1 cellular context compared by ENCODE assay signal in the genomic region with DNA sequence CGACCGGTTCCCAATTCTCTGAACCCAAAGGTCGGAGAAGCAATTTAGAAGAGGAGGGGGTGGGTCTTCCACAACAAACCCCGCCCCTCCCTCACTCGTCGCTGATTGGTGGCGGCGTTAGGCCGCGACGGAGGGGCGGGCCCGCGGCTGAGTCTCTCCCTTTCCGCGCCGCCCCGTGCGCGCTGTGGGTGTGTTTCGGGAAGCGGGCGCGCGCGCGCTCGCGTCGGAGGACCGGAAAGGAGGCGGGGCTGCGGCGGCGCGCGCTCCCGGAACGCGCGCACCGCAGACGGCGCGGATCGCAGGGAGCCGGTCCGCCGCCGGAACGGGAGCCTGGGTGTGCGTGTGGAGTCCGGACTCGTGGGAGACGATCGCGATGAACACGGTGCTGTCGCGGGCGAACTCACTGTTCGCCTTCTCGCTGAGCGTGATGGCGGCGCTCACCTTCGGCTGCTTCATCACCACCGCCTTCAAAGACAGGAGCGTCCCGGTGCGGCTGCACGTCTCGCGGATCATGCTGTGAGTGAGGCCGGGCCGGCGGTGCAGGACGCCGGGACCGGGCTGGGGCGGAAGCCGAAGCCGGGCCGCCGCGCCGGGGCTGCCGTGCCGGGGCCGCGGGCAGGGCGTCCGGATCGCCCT.
TF ChIP-seq lines count a peak whose summit lies in the region.

A gene (plus strand): TSS at position 263 of the 636 bp plus-strand sequence. CDS start 111 bp downstream, at position 374.

TF ChIP-seq in H1, 55 proteins besides CTCF, POLR2A, EP300 and RAD21:
- TF ChIP-seq POU5F1 (IDR thresholded peaks at IDR 0.05; ENCODE audit: low read depth, low read length) (no peak), TAF1 (IDR thresholded peaks at IDR 0.05; ENCODE audit: low read depth, low read length) (peak; percentile 53), KDM4A (IDR thresholded peaks at IDR 0.05; ENCODE audit: low read depth, low read length, severe bottlenecking) (peak; percentile 28), HDAC2 (IDR thresholded peaks at IDR 0.05; ENCODE audit: borderline replicate concordance in 1 of 2, low read depth in 2 of 2, low read length in 2 of 2) (peak; percentile 72 to 76; a peak in 3 of 4 replicates), NANOG (IDR thresholded peaks at IDR 0.05; ENCODE audit: insufficient read depth, low read depth, low read length, poor library complexity, severe bottlenecking) (no peak), TCF12 (IDR thresholded peaks at IDR 0.05; ENCODE audit: low read depth, low read length) (no peak), ZNF274 (IDR thresholded peaks at IDR 0.05; ENCODE audit: borderline replicate concordance, extremely low read depth, low read length) (no peak), POLR2AphosphoS5 (IDR thresholded peaks at IDR 0.05; ENCODE audit: low read depth, low read length) (peak; percentile 91), ASH2L (IDR thresholded peaks at IDR 0.05; ENCODE audit: low read length) (peak; percentile 99), JUND (IDR thresholded peaks at IDR 0.05; ENCODE audit: low read length) (no peak), PHF8 (conservative IDR thresholded peaks at IDR 0.05; ENCODE audit: low read depth, low read length) (peak; percentile 94), SP1 (IDR thresholded peaks at IDR 0.05; ENCODE audit: low read depth, low read length) (peak; percentile 58; the same call in 1 of the 2 replicates), SP2 (IDR thresholded peaks at IDR 0.05; ENCODE audit: low read length) (no peak), RBBP5 (IDR thresholded peaks at IDR 0.05; ENCODE audit: borderline replicate concordance, low read depth, low read length) (peak; percentile 100), BCL11A (IDR thresholded peaks at IDR 0.05; ENCODE audit: low read depth in 2 of 2, low read length in 2 of 2) (no peak), YY1 (IDR thresholded peaks at IDR 0.05; ENCODE audit: low read depth, low read length) (peak; percentile 33; the same call in 1 of the 2 replicates), CHD2 (IDR thresholded peaks at IDR 0.05; ENCODE audit: low read length) (no peak), SIRT6 (IDR thresholded peaks at IDR 0.05; ENCODE audit: low read length) (no peak), JUN (IDR thresholded peaks at IDR 0.05; ENCODE audit: low read depth, low read length) (no peak), CREB1 (IDR thresholded peaks at IDR 0.05) (peak; percentile 91), EGR1 (IDR thresholded peaks at IDR 0.05; ENCODE audit: borderline replicate concordance, low read depth, low read length) (no peak), SRF (IDR thresholded peaks at IDR 0.05; ENCODE audit: low read depth, low read length) (peak; percentile 48), SIN3A (conservative IDR thresholded peaks at IDR 0.05 in 1 of 2, IDR thresholded peaks at IDR 0.05 in 1 of 2; ENCODE audit: low read depth in 1 of 2, low read length in 2 of 2) (peak in 1 of 2 experiments; percentile 77; a peak in 2 of 4 replicates), SP4 (IDR thresholded peaks at IDR 0.05; ENCODE audit: low read length) (peak; percentile 52; the same call in 1 of the 2 replicates), BACH1 (IDR thresholded peaks at IDR 0.05; ENCODE audit: low read length) (peak; percentile 69), SAP30 (IDR thresholded peaks at IDR 0.05; ENCODE audit: insufficient read depth, insufficient replicate concordance, low read length) (peak; percentile 23)
- TF ChIP-seq, protein P1, sequence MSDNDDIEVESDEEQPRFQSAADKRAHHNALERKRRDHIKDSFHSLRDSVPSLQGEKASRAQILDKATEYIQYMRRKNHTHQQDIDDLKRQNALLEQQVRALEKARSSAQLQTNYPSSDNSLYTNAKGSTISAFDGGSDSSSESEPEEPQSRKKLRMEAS (IDR thresholded peaks at IDR 0.05), result 0 out of 2 replicates have a peak, but pooled peaks have one; percentile 18
- TF ChIP-seq, protein P2, sequence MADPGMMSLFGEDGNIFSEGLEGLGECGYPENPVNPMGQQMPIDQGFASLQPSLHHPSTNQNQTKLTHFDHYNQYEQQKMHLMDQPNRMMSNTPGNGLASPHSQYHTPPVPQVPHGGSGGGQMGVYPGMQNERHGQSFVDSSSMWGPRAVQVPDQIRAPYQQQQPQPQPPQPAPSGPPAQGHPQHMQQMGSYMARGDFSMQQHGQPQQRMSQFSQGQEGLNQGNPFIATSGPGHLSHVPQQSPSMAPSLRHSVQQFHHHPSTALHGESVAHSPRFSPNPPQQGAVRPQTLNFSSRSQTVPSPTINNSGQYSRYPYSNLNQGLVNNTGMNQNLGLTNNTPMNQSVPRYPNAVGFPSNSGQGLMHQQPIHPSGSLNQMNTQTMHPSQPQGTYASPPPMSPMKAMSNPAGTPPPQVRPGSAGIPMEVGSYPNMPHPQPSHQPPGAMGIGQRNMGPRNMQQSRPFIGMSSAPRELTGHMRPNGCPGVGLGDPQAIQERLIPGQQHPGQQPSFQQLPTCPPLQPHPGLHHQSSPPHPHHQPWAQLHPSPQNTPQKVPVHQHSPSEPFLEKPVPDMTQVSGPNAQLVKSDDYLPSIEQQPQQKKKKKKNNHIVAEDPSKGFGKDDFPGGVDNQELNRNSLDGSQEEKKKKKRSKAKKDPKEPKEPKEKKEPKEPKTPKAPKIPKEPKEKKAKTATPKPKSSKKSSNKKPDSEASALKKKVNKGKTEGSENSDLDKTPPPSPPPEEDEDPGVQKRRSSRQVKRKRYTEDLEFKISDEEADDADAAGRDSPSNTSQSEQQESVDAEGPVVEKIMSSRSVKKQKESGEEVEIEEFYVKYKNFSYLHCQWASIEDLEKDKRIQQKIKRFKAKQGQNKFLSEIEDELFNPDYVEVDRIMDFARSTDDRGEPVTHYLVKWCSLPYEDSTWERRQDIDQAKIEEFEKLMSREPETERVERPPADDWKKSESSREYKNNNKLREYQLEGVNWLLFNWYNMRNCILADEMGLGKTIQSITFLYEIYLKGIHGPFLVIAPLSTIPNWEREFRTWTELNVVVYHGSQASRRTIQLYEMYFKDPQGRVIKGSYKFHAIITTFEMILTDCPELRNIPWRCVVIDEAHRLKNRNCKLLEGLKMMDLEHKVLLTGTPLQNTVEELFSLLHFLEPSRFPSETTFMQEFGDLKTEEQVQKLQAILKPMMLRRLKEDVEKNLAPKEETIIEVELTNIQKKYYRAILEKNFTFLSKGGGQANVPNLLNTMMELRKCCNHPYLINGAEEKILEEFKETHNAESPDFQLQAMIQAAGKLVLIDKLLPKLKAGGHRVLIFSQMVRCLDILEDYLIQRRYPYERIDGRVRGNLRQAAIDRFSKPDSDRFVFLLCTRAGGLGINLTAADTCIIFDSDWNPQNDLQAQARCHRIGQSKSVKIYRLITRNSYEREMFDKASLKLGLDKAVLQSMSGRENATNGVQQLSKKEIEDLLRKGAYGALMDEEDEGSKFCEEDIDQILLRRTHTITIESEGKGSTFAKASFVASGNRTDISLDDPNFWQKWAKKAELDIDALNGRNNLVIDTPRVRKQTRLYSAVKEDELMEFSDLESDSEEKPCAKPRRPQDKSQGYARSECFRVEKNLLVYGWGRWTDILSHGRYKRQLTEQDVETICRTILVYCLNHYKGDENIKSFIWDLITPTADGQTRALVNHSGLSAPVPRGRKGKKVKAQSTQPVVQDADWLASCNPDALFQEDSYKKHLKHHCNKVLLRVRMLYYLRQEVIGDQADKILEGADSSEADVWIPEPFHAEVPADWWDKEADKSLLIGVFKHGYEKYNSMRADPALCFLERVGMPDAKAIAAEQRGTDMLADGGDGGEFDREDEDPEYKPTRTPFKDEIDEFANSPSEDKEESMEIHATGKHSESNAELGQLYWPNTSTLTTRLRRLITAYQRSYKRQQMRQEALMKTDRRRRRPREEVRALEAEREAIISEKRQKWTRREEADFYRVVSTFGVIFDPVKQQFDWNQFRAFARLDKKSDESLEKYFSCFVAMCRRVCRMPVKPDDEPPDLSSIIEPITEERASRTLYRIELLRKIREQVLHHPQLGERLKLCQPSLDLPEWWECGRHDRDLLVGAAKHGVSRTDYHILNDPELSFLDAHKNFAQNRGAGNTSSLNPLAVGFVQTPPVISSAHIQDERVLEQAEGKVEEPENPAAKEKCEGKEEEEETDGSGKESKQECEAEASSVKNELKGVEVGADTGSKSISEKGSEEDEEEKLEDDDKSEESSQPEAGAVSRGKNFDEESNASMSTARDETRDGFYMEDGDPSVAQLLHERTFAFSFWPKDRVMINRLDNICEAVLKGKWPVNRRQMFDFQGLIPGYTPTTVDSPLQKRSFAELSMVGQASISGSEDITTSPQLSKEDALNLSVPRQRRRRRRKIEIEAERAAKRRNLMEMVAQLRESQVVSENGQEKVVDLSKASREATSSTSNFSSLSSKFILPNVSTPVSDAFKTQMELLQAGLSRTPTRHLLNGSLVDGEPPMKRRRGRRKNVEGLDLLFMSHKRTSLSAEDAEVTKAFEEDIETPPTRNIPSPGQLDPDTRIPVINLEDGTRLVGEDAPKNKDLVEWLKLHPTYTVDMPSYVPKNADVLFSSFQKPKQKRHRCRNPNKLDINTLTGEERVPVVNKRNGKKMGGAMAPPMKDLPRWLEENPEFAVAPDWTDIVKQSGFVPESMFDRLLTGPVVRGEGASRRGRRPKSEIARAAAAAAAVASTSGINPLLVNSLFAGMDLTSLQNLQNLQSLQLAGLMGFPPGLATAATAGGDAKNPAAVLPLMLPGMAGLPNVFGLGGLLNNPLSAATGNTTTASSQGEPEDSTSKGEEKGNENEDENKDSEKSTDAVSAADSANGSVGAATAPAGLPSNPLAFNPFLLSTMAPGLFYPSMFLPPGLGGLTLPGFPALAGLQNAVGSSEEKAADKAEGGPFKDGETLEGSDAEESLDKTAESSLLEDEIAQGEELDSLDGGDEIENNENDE (IDR thresholded peaks at IDR 0.05; ENCODE audit: insufficient replicate concordance, low read length), result no peak
- TF ChIP-seq, protein P3, sequence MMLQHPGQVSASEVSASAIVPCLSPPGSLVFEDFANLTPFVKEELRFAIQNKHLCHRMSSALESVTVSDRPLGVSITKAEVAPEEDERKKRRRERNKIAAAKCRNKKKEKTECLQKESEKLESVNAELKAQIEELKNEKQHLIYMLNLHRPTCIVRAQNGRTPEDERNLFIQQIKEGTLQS (IDR thresholded peaks at IDR 0.05; ENCODE audit: insufficient read depth, low read depth, low read length), result 0 out of 2 replicates have a peak, but pooled peaks have one; percentile 26
- TF ChIP-seq, protein P4, sequence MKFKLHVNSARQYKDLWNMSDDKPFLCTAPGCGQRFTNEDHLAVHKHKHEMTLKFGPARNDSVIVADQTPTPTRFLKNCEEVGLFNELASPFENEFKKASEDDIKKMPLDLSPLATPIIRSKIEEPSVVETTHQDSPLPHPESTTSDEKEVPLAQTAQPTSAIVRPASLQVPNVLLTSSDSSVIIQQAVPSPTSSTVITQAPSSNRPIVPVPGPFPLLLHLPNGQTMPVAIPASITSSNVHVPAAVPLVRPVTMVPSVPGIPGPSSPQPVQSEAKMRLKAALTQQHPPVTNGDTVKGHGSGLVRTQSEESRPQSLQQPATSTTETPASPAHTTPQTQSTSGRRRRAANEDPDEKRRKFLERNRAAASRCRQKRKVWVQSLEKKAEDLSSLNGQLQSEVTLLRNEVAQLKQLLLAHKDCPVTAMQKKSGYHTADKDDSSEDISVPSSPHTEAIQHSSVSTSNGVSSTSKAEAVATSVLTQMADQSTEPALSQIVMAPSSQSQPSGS (IDR thresholded peaks at IDR 0.05; ENCODE audit: low read length), result no peak
TF ChIP-seq in H1: peak in this region for 17.
